ENCODE assay signal across 8 cellular contexts in the genomic region with DNA sequence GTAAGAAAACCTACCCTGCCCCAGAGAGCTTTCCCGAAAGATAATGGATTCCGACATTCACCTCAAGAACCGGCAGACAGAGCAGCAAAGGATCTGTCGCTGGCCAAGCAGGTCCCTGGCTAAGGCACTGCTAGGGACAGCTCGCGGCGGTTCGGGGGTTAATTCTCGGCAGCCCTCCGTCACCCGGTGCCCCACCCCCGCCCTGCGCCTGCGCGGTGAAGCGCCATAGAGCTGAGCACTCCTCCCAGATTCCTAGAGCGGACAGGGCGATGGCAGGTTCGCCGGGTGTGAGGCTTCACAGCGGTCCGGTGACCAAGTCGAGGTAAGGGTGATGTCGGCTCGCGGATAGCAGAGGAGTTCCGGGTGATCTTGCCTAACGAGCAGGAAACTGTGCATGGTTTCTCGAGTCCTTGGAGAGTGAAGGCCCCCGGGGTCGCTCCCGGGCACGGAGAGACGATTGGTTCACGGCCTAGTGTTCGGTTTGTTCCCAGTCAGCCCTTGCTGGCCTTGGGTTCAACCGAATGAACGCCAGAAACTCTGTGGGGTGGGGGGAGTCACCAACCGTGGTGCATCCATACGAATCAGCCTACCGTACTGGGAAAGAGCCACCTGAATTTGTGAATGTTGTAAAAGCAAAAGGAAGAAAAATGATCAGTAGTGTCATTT. TPM values are rescaled to one million over a fixed set of nuclear protein-coding genes. Genes with fewer than 3 reads are reported as not detected.
DNase-seq lines count a peak whose midpoint lies in the region; ATAC-seq lines count a peak whose summit lies in the region.

A gene (minus strand): TSS at position 160 of the 666 bp plus-strand sequence. CDS start 25,877 bp downstream, outside the sequence.

- CTCF ChIA-PET in CD8-positive, alpha-beta memory T cell (lab: Charles Lee) = interaction anchor here (0.6 to 2.5 kb wide), 5 partner anchors 22 to 1603 kb away, joined by 3 to 15 read pairs (median 4); a partner anchor contains a TSS
- CTCF ChIA-PET in activated CD8-positive, alpha-beta memory T cell treated with anti-CD3 and anti-CD28 coated beads for 36 hours (lab: Charles Lee) = no interaction called here

- H3K9me3 Mint-ChIP-seq in CD8-positive, alpha-beta memory T cell = peaks cover 0 to 6% (median 0%) of the 10 kb centered on the region in 5 donors
- no peaks in the 10 kb centered on the region for H3K9me3 Mint-ChIP-seq in effector memory CD8-positive, alpha-beta T cell
- peaks cover 6% of the 10 kb centered on the region for H3K9me3 Mint-ChIP-seq in memory B cell

- no peaks in the 10 kb centered on the region for H3K27me3 ChIP-seq in CD8-positive, alpha-beta memory T cell (ENCODE audit: insufficient read depth, low read length, poor library complexity, severe bottlenecking)

- peaks cover 51 to 80% (median 75%) of the 10 kb centered on the region in 3 donors for H3K4me1 Mint-ChIP-seq in CD8-positive, alpha-beta memory T cell
- peaks cover 37 to 48% of the 10 kb centered on the region in 2 donors for H3K4me1 Mint-ChIP-seq in effector memory CD8-positive, alpha-beta T cell (ENCODE audit: low read depth in 2 of 2)
- H3K4me1 Mint-ChIP-seq in memory B cell = peaks cover 45% of the 10 kb centered on the region

- no peaks in the 10 kb centered on the region for H3K9me3 ChIP-seq in CD8-positive, alpha-beta memory T cell (ENCODE audit: low read length)

- H3K27ac ChIP-seq in CD8-positive, alpha-beta memory T cell (ENCODE audit: low read depth, low read length) = peak within 1 kb of the TSS; percentile 88

- peak within 1 kb of the TSS; percentile 97 to 99 (median 98) for H3K4me3 Mint-ChIP-seq in CD8-positive, alpha-beta memory T cell
- H3K4me3 Mint-ChIP-seq in effector memory CD8-positive, alpha-beta T cell = peak within 1 kb of the TSS; percentile 93 to 97
- peak within 1 kb of the TSS; percentile 94 for H3K4me3 Mint-ChIP-seq in memory B cell

- H3K27ac Mint-ChIP-seq in CD8-positive, alpha-beta memory T cell = peak within 1 kb of the TSS; percentile 90 to 99 (median 98)
- H3K27ac Mint-ChIP-seq in effector memory CD8-positive, alpha-beta T cell = peak within 1 kb of the TSS; percentile 98 to 99
- H3K27ac Mint-ChIP-seq in memory B cell = peak within 1 kb of the TSS; percentile 97

- H3K36me3 ChIP-seq in CD8-positive, alpha-beta memory T cell (ENCODE audit: insufficient read depth, low read length) = no peaks in the 10 kb centered on the region

- peak; percentile 80 for ATAC-seq in GM19468 (IDR thresholded peaks at IDR 0.05; ENCODE audit: extremely low read depth, unreplicated experiment)
- peak; percentile 94 for ATAC-seq in effector memory CD8-positive, alpha-beta T cell (replicated peaks)
- peak; percentile 91 for ATAC-seq in memory B cell (ENCODE audit: low read depth)

- H3K4me3 ChIP-seq in CD8-positive, alpha-beta memory T cell (ENCODE audit: low read length) = peak within 1 kb of the TSS; percentile 96

- peaks cover 0 to 6% of the 10 kb centered on the region in 2 donors for H3K27me3 Mint-ChIP-seq in CD8-positive, alpha-beta memory T cell
- no peaks in the 10 kb centered on the region for H3K27me3 Mint-ChIP-seq in effector memory CD8-positive, alpha-beta T cell
- H3K27me3 Mint-ChIP-seq in memory B cell = no peaks in the 10 kb centered on the region

- peak; percentile 92 to 96 (median 93) for DNase-seq in CD8-positive, alpha-beta memory T cell
- DNase-seq in HS-5 (ENCODE audit: low read depth) = peak; percentile 56
- peak; percentile 91 for DNase-seq in NK-92 treated with Interleukin-12 subunit alpha and Interleukin-12 subunit beta, amount 100 ng/mL, for 24 hours (lab: John Stamatoyannopoulos, UW)
- DNase-seq in effector memory CD8-positive, alpha-beta T cell = peak; percentile 95 to 98 (median 96)
- DNase-seq in memory B cell (ENCODE audit: low spot score in 2 of 2) = peak; percentile 95 to 99
- peak; percentile 82 for DNase-seq in stimulated activated CD8-positive, alpha-beta memory T cell treated with anti-CD3 and anti-CD28 coated beads, Interleukin-12 subunit alpha, Interleukin-12 subunit beta, amount 100 ng/mL, for 24 hours (ENCODE audit: extremely low read depth)

- H3K36me3 Mint-ChIP-seq in CD8-positive, alpha-beta memory T cell = peaks cover 13 to 37% (median 18%) of the 10 kb centered on the region in 3 donors
- peaks cover 16% of the 10 kb centered on the region for H3K36me3 Mint-ChIP-seq in effector memory CD8-positive, alpha-beta T cell (ENCODE audit: insufficient read depth)
- H3K36me3 Mint-ChIP-seq in memory B cell = peaks cover 17% of the 10 kb centered on the region

- POLR2A ChIA-PET in CD8-positive, alpha-beta memory T cell (lab: Charles Lee) = interaction anchor here (0.5 to 1.1 kb wide), 10 partner anchors 23 to 677 kb away, joined by 3 to 6 read pairs (median 4); a partner anchor contains a TSS
- POLR2A ChIA-PET in activated CD8-positive, alpha-beta memory T cell treated with anti-CD3 and anti-CD28 coated beads for 36 hours (lab: Charles Lee) = interaction anchor here (0.6 to 1.8 kb wide), 6 partner anchors 17 to 54 kb away, joined by 3 to 7 read pairs (median 4); a partner anchor contains a TSS

- peaks cover 25% of the 10 kb centered on the region for H3K4me1 ChIP-seq in CD8-positive, alpha-beta memory T cell (ENCODE audit: insufficient read depth, low read length)

RNA-seq across cellular contexts. Expression of the gene that starts here (rescaled TPM):
- total RNA-seq in CD8-positive, alpha-beta memory T cell = 10 to 100 TPM in 1 of 2 experiments, 1 to 10 TPM in 1; 8.9 to 10.8 TPM
- 3.0 TPM for polyA plus RNA-seq in CD8-positive, alpha-beta memory T cell
- 10 to 100 TPM; 11.3 to 13.1 TPM for total RNA-seq in activated CD8-positive, alpha-beta memory T cell treated with anti-CD3 and anti-CD28 coated beads for 36 hours

Comparison
In these comparisons a context has a peak if more than half of its experiments do, and no peak if none do; other contexts are left out.
1. Peak in every context shown above with its lines: DNase-seq, ATAC-seq, H3K4me3 ChIP-seq and H3K27ac ChIP-seq.